In genomic region chr2:143264851-143265250, GRCh38 we compare ENCODE assay signal across 16 cellular contexts.
DNase-seq lines count a peak whose midpoint lies in the region; ATAC-seq and TF ChIP-seq lines count a peak whose summit lies in the region.
"Had no signal": no experiment of that assay in that cellular context is flagged by ENCODE, and none has a peak within 500 bp of the region (broad histone marks: within the 10 kb centered on the region; RNA-seq: fewer than 3 reads in every experiment).

No MANE protein-coding gene starts in this region.

- no peak overlapping the region for H2AFZ ChIP-seq in SK-N-SH (ENCODE audit: low read depth)

- H3K27ac ChIP-seq in SK-N-SH (ENCODE audit: low read depth in 2 of 2, low read length in 1 of 2): no peak overlapping the region
- H3K27ac ChIP-seq in heart left ventricle: peak overlapping the region in 2 of 12 donors; percentile 21 to 35
- peak overlapping the region in 1 of 2 donors; percentile 48 for H3K27ac ChIP-seq in testis
- H3K27ac ChIP-seq: Peyer's patch, upper lobe of right lung had no signal

- no peaks in the 10 kb centered on the region for H4K20me1 ChIP-seq in SK-N-SH (ENCODE audit: insufficient read depth)

- H3K4me2 ChIP-seq in SK-N-SH: no peak overlapping the region

- CTCF ChIA-PET in SK-N-SH (lab: Yijun Ruan, JAX): interaction anchor here (0.7 to 2.3 kb wide), 3 partner anchors 92 to 154 kb away, joined by 3 to 8 read pairs (median 8); no protein-coding TSS in a partner anchor

- TF ChIP-seq EP300 in SK-N-SH (IDR thresholded peaks at IDR 0.05; ENCODE audit: borderline replicate concordance in 1 of 2, low read depth in 1 of 2, low read length in 1 of 2): no peak

- intact Hi-C loops in heart left ventricle (cut with DNase I): loop anchor here in 2 of 10 donors (10.0 kb wide), 2 partner anchors 150 to 230 kb away; no protein-coding TSS in a partner anchor
- intact Hi-C loops in testis (cut with DNase I; ENCODE audit: low total_unique reads): no loop called here

- H3K9me3 ChIP-seq in SK-N-SH (no peaks in the 10 kb centered on the region), heart left ventricle (no peaks in the 10 kb centered on the region), testis (no peaks in the 10 kb centered on the region)
- H3K9me3 ChIP-seq: Peyer's patch, upper lobe of right lung had no signal

- H3K36me3 ChIP-seq in SK-N-SH (replicated peaks in 1 of 2; ENCODE audit: control insufficient read depth in 1 of 2, insufficient read depth in 2 of 2, low read length in 1 of 2) (no peaks in the 10 kb centered on the region), heart left ventricle (no peaks in the 10 kb centered on the region), testis (ENCODE audit: low read depth, missing control alignments) (no peaks in the 10 kb centered on the region)
- H3K36me3 ChIP-seq: Peyer's patch, upper lobe of right lung had no signal

- H3K79me2 ChIP-seq in SK-N-SH (ENCODE audit: insufficient read depth): no peaks in the 10 kb centered on the region

- no peaks in the 10 kb centered on the region for H3F3A ChIP-seq in SK-N-SH (replicated peaks; ENCODE audit: insufficient read depth)

- no peak overlapping the region for H3K9ac ChIP-seq in SK-N-SH

- no peaks in the 10 kb centered on the region; a peak in 1 of 4 replicates for H3K4me1 ChIP-seq in SK-N-SH (ENCODE audit: control insufficient read depth in 1 of 2, insufficient read depth in 2 of 2, low read depth in 1 of 2, low read length in 1 of 2)
- H3K4me1 ChIP-seq in heart left ventricle: peaks cover 0 to 17% (median 0%) of the 10 kb centered on the region in 12 donors
- no peaks in the 10 kb centered on the region for H3K4me1 ChIP-seq in testis

- TF ChIP-seq RAD21 in SK-N-SH (IDR thresholded peaks at IDR 0.05; ENCODE audit: low read length): no peak

- POLR2A ChIA-PET in SK-N-SH (lab: Yijun Ruan, JAX): interaction anchor here (0.6 kb wide), 1 partner anchor 1685 kb away, joined by 3 read pairs; no protein-coding TSS in a partner anchor

- TF ChIP-seq CTCF in SK-N-SH (IDR thresholded peaks at IDR 0.05): no peak
- no peak for TF ChIP-seq CTCF in heart left ventricle (IDR thresholded peaks at IDR 0.05)
- no peak for TF ChIP-seq CTCF in testis (IDR thresholded peaks at IDR 0.05)

- no peaks in the 10 kb centered on the region for H3K27me3 ChIP-seq in SK-N-SH (ENCODE audit: insufficient read depth)
- H3K27me3 ChIP-seq in heart left ventricle: no peaks in the 10 kb centered on the region
- no peaks in the 10 kb centered on the region for H3K27me3 ChIP-seq in testis
- H3K27me3 ChIP-seq: Peyer's patch, upper lobe of right lung had no signal

- WGBS in SK-N-SH (ENCODE audit: low lambda C conversion rate): 12% methylated on average over 2 of the region's 2 CpGs
- WGBS in heart left ventricle, 4 donors: 30 to 47% (median 35%) methylated on average over 2 of the region's 2 CpGs
- 25 to 32% methylated on average over 2 of the region's 2 CpGs for WGBS in testis, 2 donors

- DNase-seq in SK-N-SH (no peak), amniotic stem cell (lab: John Stamatoyannopoulos, UW) (peak; percentile 87), heart left ventricle (no peak), testis (peak; percentile 21), inferior parietal cortex (ENCODE audit: extremely low spot score) (no peak)
- no peak for DNase-seq in stimulated activated CD4-positive, alpha-beta T cell treated with anti-CD3 and anti-CD28 coated beads, Interleukin-4, amount 100 ng/mL, for 24 hours
- DNase-seq: 8988T, GOT3, NCI-H1092, NCI-H510A, nephron progenitor cell, Peyer's patch, upper lobe of right lung had no signal

- no peak overlapping the region for H3K4me3 ChIP-seq in SK-N-SH (ENCODE audit: low read depth in 2 of 2, low read length in 1 of 2)
- no peak overlapping the region for H3K4me3 ChIP-seq in heart left ventricle
- no peak overlapping the region for H3K4me3 ChIP-seq in testis
- H3K4me3 ChIP-seq: Peyer's patch, upper lobe of right lung had no signal

- H3K9me2 ChIP-seq in SK-N-SH: no peaks in the 10 kb centered on the region

- ATAC-seq in SK-N-SH treated with all-trans-retinoic acid at 6 μM for 48 hours (peak; percentile 49), heart left ventricle (peak in 3 of 4 donors; percentile 34 to 49 (median 42)), HG03354 (IDR thresholded peaks at IDR 0.05; ENCODE audit: poor library complexity, severe bottlenecking, unreplicated experiment) (no peak)
- ATAC-seq: activated naive CD4-positive, alpha-beta T cell treated with anti-CD3 and anti-CD28 coated beads, Interleukin-2, amount 50 U/mL, for 72 hours; upper lobe of right lung had no signal

- TF ChIP-seq POLR2A in heart left ventricle (IDR thresholded peaks at IDR 0.05): no peak
- TF ChIP-seq POLR2A in testis (IDR thresholded peaks at IDR 0.05): no peak

TF ChIP-seq in SK-N-SH treated with all-trans-retinoic acid at 6 μM for 48 hours, 23 proteins besides CTCF, POLR2A, EP300 and RAD21:
- TF ChIP-seq SNAI2 (CRISPR knock-in tag; IDR thresholded peaks at IDR 0.05) (no peak), ISL1 (CRISPR knock-in tag; IDR thresholded peaks at IDR 0.05) (peak; percentile 65)

TF ChIP-seq in SK-N-SH, 30 proteins besides CTCF, POLR2A, EP300 and RAD21:
- TF ChIP-seq JUND (IDR thresholded peaks at IDR 0.05) (no peak), TCF12 (IDR thresholded peaks at IDR 0.05) (no peak), GATA2 (CRISPR knock-in tag; IDR thresholded peaks at IDR 0.05) (no peak), TEAD4 (IDR thresholded peaks at IDR 0.05; ENCODE audit: borderline replicate concordance, insufficient read depth) (no peak), PBX3 (IDR thresholded peaks at IDR 0.05) (no peak), MXI1 (IDR thresholded peaks at IDR 0.05; ENCODE audit: low read depth, low read length) (no peak)

Comparison
In these comparisons a context has a peak if more than half of its experiments do, and no peak if none do; other contexts are left out.
1. DNase-seq: peak in amniotic stem cell (single experiment) and testis (single experiment); none in SK-N-SH (single experiment), heart left ventricle (0 of 5), inferior parietal cortex (single experiment) and stimulated activated CD4-positive, alpha-beta T cell treated with anti-CD3 and anti-CD28 coated beads, Interleukin-4, amount 100 ng/mL, for 24 hours (single experiment).